Comparison of ENCODE assay signal across 1 cellular context in the genomic region with DNA sequence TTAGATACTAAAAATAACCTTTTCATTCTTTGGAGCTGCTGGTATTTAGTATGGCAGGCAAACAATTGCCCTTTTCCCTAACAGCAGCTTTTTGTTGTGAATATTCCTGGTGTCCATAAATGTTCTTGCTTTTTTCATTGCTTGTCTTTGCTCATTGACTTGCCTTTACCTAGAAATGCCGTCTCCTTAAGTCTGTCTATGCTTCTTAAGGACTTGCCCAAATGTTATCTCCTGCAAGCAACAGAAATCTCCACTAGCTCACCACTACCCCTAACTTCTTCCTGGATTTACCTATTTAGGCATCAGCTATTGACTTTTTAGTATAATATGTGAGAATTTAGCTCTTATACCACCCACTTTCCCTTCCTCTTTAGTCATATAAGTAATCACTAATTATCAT. TPM values are rescaled to one million over a fixed set of nuclear protein-coding genes. Genes with fewer than 3 reads are reported as not detected.
"Had no signal": no experiment of that assay in that cellular context is flagged by ENCODE, and none has a peak within 500 bp of the region (broad histone marks: within the 10 kb centered on the region; RNA-seq: fewer than 3 reads in every experiment).

No MANE protein-coding gene starts in this region.

RNA-seq across cellular contexts. Expression of gene GOLGA6L10, which starts 42.8 kb away (rescaled TPM):
- total RNA-seq: HT-29 had no signal
